ENCODE assay signal across 8 cellular contexts in the genomic region with DNA sequence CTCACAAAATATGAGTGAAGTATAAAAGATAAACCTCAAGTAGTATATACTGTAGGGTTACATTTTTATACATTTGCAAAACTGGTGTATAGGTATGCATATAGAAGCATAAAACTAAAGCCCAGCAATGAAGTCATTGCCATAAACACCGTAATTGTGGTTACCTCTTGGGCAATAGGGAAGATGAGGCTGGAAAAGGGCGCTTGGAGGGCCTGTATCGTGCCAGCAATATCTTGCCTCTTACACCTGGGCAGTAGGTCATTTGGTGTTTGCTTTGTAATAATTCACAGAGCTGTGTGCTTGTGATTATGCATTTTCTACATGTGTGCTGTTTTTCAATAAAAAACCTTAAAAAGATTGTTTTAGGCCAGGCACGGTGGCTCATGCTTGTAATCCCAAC.
"Had no signal": no experiment of that assay in that cellular context is flagged by ENCODE, and none has a peak within 500 bp of the region (broad histone marks: within the 10 kb centered on the region; RNA-seq: fewer than 3 reads in every experiment).

No MANE protein-coding gene starts in this region.

- ATAC-seq: HCT116, HepG2 had no signal

- DNase-seq: GM23248, GOT3, H7, HFFc6 had no signal

- H3K4me3 ChIP-seq: GM23248, HAP-1 had no signal

- H3K4me1 ChIP-seq: HAP-1 had no signal

- H3K9me3 ChIP-seq: HAP-1 had no signal

- H3K27ac ChIP-seq: GM23248, HL-60 had no signal
